8 cellular contexts compared by ENCODE assay signal in the genomic region with DNA sequence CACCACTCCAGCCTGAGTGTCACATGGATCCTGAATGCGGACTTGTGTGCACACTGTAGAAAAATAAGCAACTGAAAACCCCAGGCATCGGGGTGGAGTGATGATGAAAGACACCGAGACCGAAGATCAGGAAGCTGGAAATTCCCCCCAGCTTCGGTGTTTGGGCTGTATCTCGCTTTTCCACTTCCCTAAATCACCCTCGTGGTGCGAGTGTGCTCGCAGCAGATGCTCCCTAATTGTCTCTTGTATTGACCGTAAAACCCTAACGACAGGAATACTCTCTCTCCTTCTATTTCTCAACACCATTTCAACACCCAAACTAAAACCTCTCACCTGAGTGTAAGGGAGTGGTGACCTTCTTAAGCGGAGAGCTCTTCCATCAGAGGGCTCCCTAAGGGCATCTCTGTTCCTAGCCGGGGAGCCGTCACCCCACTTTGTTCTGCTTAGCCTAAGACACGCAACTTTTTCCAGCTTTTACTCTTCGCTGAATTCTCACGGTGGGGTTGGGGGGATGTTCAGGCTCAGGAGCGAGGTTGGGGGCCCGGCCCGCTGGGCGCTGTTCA. TPM values are rescaled to one million over a fixed set of nuclear protein-coding genes. Genes with fewer than 3 reads are reported as not detected.
DNase-seq lines count a peak whose midpoint lies in the region.

No MANE protein-coding gene starts in this region.

- no peaks in the 10 kb centered on the region for H3K9me3 ChIP-seq in KOPT-K1 (ENCODE audit: insufficient read depth, low read length, poor library complexity, severe bottlenecking)

- H3K27ac ChIP-seq in KOPT-K1 (ENCODE audit: low read depth, low read length, poor library complexity, severe bottlenecking) = peak overlapping the region; percentile 94

- H3K9me3 Mint-ChIP-seq in T-helper 2 cell treated with Interferon-gamma antibody and Interleukin-4, amounts not matched to agents 5 μg/mL and 100 μg/mL, for 36 hours = no peaks in the 10 kb centered on the region

- H3K27ac Mint-ChIP-seq in T-helper 2 cell treated with Interferon-gamma antibody and Interleukin-4, amounts not matched to agents 5 μg/mL and 100 μg/mL, for 36 hours = peak overlapping the region; percentile 92

- peaks cover 1% of the 10 kb centered on the region; the same call in 1 of the 2 replicates for H3K36me3 ChIP-seq in KOPT-K1 (ENCODE audit: insufficient read depth, low read length)

- peaks cover 6% of the 10 kb centered on the region for H3K36me3 Mint-ChIP-seq in T-helper 2 cell treated with Interferon-gamma antibody and Interleukin-4, amounts not matched to agents 5 μg/mL and 100 μg/mL, for 36 hours (ENCODE audit: low read depth)

- DNase-seq in T-helper 2 cell treated with Interferon-gamma antibody and Interleukin-4, amounts not matched to agents 5 μg/mL and 100 μg/mL, for 36 hours (ENCODE audit: low spot score) = peak; percentile 15
- DNase-seq in T-helper 2 cell = no peak
- DNase-seq in activated CD8-positive, alpha-beta memory T cell treated with anti-CD3 and anti-CD28 coated beads, Interleukin-2, amount 50 U/mL, for 4 hours = peak; percentile 23
- peak in 33 of 42 donors; percentile 8 to 54 (median 23) for DNase-seq in head of caudate nucleus
- peak in 6 of 10 donors; percentile 13 to 82 (median 18) for DNase-seq in posterior cingulate gyrus
- DNase-seq in cerebellum (ENCODE audit: low spot score) = no peak
- DNase-seq in NK-92 treated with Interleukin-12 subunit alpha and Interleukin-12 subunit beta, amount 100 ng/mL, for 24 hours (lab: John Stamatoyannopoulos, UW) = no peak

- no peaks in the 10 kb centered on the region for H3K27me3 Mint-ChIP-seq in T-helper 2 cell treated with Interferon-gamma antibody and Interleukin-4, amounts not matched to agents 5 μg/mL and 100 μg/mL, for 36 hours (ENCODE audit: low read depth)

- intact Hi-C loops in head of caudate nucleus (cut with DNase I) = no loop called here
- intact Hi-C loops in posterior cingulate gyrus (cut with DNase I) = no loop called here

- H3K4me1 Mint-ChIP-seq in T-helper 2 cell treated with Interferon-gamma antibody and Interleukin-4, amounts not matched to agents 5 μg/mL and 100 μg/mL, for 36 hours (ENCODE audit: low read depth) = peaks cover 49% of the 10 kb centered on the region

- H3K4me3 Mint-ChIP-seq in T-helper 2 cell treated with Interferon-gamma antibody and Interleukin-4, amounts not matched to agents 5 μg/mL and 100 μg/mL, for 36 hours = peak overlapping the region; percentile 88

RNA-seq across cellular contexts. Expression of a gene that starts 0.6 kb away (rescaled TPM):
- 18.4 TPM for total RNA-seq in cerebellum

Comparison
In these comparisons a context has a peak if more than half of its experiments do, and no peak if none do; other contexts are left out.
1. DNase-seq: peak in T-helper 2 cell treated with Interferon-gamma antibody and Interleukin-4, amounts not matched to agents 5 μg/mL and 100 μg/mL, for 36 hours (single experiment), activated CD8-positive, alpha-beta memory T cell treated with anti-CD3 and anti-CD28 coated beads, Interleukin-2, amount 50 U/mL, for 4 hours (single experiment), head of caudate nucleus (33 of 42) and posterior cingulate gyrus (6 of 10); none in T-helper 2 cell (0 of 5), cerebellum (single experiment) and NK-92 treated with Interleukin-12 subunit alpha and Interleukin-12 subunit beta, amount 100 ng/mL, for 24 hours (single experiment).